Comparison of ENCODE assay signal across 9 cellular contexts in the genomic region with DNA sequence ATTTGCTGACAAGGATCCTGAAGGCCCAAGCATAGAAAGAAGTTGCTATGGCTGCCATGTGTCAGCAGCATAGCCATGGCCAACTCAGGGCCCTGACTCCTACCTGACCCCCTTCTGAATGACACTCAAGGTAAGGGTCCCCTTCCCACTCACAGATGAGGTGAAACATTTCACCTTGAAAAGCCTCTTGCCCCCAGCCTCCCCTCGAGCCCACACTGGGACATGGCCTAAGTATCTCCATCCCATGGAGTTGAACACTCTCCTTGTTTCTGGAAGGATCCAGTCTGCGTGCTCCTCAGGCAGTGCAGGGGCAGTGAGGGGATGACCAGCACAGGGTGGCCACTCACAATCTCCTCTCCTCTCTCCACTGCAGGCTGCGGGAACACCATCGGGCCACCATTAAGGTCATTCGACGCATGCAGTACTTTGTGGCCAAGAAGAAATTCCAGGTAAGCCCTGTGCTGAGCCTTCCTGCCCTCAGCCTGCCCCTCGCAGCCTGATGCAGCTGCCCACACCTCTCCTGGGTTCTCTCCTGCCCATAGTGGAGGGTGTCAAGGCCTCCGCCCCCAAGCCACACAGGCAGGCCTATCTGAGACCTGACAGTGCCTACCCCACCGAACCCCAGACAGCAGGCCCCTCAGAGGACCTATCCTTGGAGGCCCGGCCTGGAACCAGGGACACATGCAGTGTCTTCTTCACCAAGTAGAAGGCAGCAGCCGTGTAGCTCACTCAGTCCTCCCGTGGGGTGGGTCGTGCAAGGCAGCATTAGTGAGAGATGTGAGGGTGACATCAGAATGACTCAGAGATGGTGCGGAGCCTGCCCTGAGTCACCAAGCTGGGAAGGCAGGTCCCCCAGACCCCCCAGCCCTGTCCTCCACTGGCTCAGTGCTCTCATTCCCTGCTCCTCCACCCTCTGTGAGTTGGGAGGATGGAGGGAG.
DNase-seq lines count a peak whose midpoint lies in the region; ATAC-seq and TF ChIP-seq lines count a peak whose summit lies in the region.
"Had no signal": no experiment of that assay in that cellular context is flagged by ENCODE, and none has a peak within 500 bp of the region (broad histone marks: within the 10 kb centered on the region; RNA-seq: fewer than 3 reads in every experiment).

No MANE protein-coding gene starts in this region.

- in situ Hi-C loops in Caki2 (cut with HindIII; ENCODE audit: low pct_unique_long_range_greater_than_20kb, low sequenced_read_pairs) (no loop called here), Panc1 (cut with HindIII; ENCODE audit: low pct_unique_long_range_greater_than_20kb, low sequenced_read_pairs) (loop anchor here (5.0 kb wide), 1 partner anchor 46 kb away; no protein-coding TSS in a partner anchor)

- H3K9me3 ChIP-seq in Panc1 (ENCODE audit: control insufficient read depth, insufficient read depth, low read depth, low read length): no peaks in the 10 kb centered on the region

- POLR2A ChIA-PET in Panc1 (lab: Charles Lee): no interaction called here

- no peak overlapping the region for H3K4me3 Mint-ChIP-seq in neural crest cell

- TF ChIP-seq CTCF in Panc1 (IDR thresholded peaks at IDR 0.05): no peak
- no peak for TF ChIP-seq CTCF in neural crest cell (conservative IDR thresholded peaks at IDR 0.05)

- peaks cover 9% of the 10 kb centered on the region for H3K4me1 Mint-ChIP-seq in neural crest cell

- no peaks in the 10 kb centered on the region for H3K36me3 ChIP-seq in Panc1 (ENCODE audit: control insufficient read depth, insufficient read depth, low read length)

- H3K4me3 ChIP-seq in Panc1 (ENCODE audit: low read depth in 2 of 2, low read length in 2 of 2): no peak overlapping the region

- no peaks in the 10 kb centered on the region for H3K36me3 Mint-ChIP-seq in neural crest cell (ENCODE audit: low read depth)

- peak overlapping the region; percentile 30 for H3K27ac Mint-ChIP-seq in neural crest cell (ENCODE audit: unreplicated experiment)

- peaks cover 5% of the 10 kb centered on the region for H3K9me3 Mint-ChIP-seq in neural crest cell

- H3K27me3 Mint-ChIP-seq in neural crest cell (ENCODE audit: low read depth): no peaks in the 10 kb centered on the region

- H3K27ac ChIP-seq in Panc1 (ENCODE audit: low read length): no peak overlapping the region

- peaks cover 13% of the 10 kb centered on the region; the same call in 1 of the 2 replicates for H3K27me3 ChIP-seq in Panc1 (ENCODE audit: control insufficient read depth, insufficient read depth, low read length)

- CTCF ChIA-PET in Panc1 (lab: Charles Lee): no interaction called here

- no TSS peak for BruUV-seq in Panc1 (replicated peaks; lab: Mats Ljungman, UMichigan)

- ATAC-seq in Panc1 (peak; percentile 41; the same call in 1 of the 2 replicates), HG03025 (IDR thresholded peaks at IDR 0.05; ENCODE audit: low FRiP score, unreplicated experiment) (no peak)

- no peaks in the 10 kb centered on the region for H3K4me1 ChIP-seq in Panc1 (ENCODE audit: control insufficient read depth, insufficient read depth, low read length)

- DNase-seq in Caki2 (ENCODE audit: low read depth) (peak; percentile 42), Panc1 (ENCODE audit: low read depth, low spot score) (no peak), ecto neural progenitor cell (ENCODE audit: low spot score) (peak; percentile 40), neural crest cell (ENCODE audit: low read depth, low spot score) (no peak), NCI-H2227 (lab: John Stamatoyannopoulos, UW; ENCODE audit: unreplicated experiment) (no peak), NCI-H2081 (lab: John Stamatoyannopoulos, UW) (no peak), amygdala (lab: John Stamatoyannopoulos, UW) (no peak)
- DNase-seq: hypothalamus had no signal

- intact Hi-C loops in Panc1 (cut with micrococcal nuclease; ENCODE audit: unreplicated experiment): no loop called here

Comparison
In these comparisons a context has a peak if more than half of its experiments do, and no peak if none do; other contexts are left out.
1. DNase-seq: peak in Caki2 (single experiment) and ecto neural progenitor cell (single experiment); none in Panc1 (single experiment), neural crest cell (single experiment), NCI-H2227 (single experiment), NCI-H2081 (0 of 2) and amygdala (0 of 56).